ENCODE assay signal across 1 cellular context in the genomic region with DNA sequence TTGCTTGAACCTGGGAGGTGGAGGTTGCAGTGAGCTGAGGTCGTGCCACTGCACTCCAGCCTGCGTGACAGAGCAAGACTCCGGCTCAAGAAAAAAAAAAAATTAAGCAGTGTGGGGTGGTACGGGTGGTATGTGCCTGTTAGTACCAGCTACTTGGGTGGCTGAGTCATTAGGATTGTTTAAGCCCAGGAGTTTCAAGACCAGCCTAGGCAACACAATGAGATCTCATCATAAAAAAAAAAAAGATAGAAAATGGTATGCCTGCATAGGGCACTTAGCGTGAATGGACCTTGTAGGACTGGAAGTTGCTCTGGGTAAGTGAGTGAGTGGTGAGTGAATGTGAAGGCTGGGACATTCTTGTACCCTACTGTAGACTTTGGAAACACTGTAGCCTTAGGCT.
TF ChIP-seq lines count a peak whose summit lies in the region.

No MANE protein-coding gene starts in this region.

TF ChIP-seq in GM23338, 12 proteins besides CTCF, POLR2A, EP300 and RAD21 (continued from another document):
- TF ChIP-seq, protein P1, sequence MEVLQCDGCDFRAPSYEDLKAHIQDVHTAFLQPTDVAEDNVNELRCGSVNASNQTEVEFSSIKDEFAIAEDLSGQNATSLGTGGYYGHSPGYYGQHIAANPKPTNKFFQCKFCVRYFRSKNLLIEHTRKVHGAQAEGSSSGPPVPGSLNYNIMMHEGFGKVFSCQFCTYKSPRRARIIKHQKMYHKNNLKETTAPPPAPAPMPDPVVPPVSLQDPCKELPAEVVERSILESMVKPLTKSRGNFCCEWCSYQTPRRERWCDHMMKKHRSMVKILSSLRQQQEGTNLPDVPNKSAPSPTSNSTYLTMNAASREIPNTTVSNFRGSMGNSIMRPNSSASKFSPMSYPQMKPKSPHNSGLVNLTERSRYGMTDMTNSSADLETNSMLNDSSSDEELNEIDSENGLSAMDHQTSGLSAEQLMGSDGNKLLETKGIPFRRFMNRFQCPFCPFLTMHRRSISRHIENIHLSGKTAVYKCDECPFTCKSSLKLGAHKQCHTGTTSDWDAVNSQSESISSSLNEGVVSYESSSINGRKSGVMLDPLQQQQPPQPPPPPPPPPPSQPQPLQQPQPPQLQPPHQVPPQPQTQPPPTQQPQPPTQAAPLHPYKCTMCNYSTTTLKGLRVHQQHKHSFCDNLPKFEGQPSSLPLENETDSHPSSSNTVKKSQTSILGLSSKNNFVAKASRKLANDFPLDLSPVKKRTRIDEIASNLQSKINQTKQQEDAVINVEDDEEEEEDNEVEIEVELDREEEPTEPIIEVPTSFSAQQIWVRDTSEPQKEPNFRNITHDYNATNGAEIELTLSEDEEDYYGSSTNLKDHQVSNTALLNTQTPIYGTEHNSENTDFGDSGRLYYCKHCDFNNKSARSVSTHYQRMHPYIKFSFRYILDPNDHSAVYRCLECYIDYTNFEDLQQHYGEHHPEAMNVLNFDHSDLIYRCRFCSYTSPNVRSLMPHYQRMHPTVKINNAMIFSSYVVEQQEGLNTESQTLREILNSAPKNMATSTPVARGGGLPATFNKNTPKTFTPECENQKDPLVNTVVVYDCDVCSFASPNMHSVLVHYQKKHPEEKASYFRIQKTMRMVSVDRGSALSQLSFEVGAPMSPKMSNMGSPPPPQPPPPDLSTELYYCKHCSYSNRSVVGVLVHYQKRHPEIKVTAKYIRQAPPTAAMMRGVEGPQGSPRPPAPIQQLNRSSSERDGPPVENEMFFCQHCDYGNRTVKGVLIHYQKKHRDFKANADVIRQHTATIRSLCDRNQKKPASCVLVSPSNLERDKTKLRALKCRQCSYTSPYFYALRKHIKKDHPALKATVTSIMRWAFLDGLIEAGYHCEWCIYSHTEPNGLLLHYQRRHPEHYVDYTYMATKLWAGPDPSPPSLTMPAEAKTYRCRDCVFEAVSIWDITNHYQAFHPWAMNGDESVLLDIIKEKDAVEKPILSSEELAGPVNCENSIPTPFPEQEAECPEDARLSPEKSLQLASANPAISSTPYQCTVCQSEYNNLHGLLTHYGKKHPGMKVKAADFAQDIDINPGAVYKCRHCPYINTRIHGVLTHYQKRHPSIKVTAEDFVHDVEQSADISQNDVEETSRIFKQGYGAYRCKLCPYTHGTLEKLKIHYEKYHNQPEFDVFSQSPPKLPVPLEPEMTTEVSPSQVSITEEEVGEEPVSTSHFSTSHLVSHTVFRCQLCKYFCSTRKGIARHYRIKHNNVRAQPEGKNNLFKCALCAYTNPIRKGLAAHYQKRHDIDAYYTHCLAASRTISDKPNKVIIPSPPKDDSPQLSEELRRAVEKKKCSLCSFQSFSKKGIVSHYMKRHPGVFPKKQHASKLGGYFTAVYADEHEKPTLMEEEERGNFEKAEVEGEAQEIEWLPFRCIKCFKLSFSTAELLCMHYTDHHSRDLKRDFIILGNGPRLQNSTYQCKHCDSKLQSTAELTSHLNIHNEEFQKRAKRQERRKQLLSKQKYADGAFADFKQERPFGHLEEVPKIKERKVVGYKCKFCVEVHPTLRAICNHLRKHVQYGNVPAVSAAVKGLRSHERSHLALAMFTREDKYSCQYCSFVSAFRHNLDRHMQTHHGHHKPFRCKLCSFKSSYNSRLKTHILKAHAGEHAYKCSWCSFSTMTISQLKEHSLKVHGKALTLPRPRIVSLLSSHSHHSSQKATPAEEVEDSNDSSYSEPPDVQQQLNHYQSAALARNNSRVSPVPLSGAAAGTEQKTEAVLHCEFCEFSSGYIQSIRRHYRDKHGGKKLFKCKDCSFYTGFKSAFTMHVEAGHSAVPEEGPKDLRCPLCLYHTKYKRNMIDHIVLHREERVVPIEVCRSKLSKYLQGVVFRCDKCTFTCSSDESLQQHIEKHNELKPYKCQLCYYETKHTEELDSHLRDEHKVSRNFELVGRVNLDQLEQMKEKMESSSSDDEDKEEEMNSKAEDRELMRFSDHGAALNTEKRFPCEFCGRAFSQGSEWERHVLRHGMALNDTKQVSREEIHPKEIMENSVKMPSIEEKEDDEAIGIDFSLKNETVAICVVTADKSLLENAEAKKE (CRISPR knock-in tag; IDR thresholded peaks at IDR 0.05), result no peak
- TF ChIP-seq CREB1 (CRISPR knock-in tag; IDR thresholded peaks at IDR 0.05; ENCODE audit: low read depth) (no peak), ZNF114 (CRISPR knock-in tag; IDR thresholded peaks at IDR 0.05) (no peak), REST (IDR thresholded peaks at IDR 0.05; ENCODE audit: unreplicated experiment) (no peak), STAT1 (IDR thresholded peaks at IDR 0.05; ENCODE audit: unreplicated experiment) (no peak), EZH2 (IDR thresholded peaks at IDR 0.05; ENCODE audit: low read depth, unreplicated experiment) (no peak), POLR2AphosphoS5 (IDR thresholded peaks at IDR 0.05; ENCODE audit: low read depth) (no peak)
- TF ChIP-seq, protein P2, sequence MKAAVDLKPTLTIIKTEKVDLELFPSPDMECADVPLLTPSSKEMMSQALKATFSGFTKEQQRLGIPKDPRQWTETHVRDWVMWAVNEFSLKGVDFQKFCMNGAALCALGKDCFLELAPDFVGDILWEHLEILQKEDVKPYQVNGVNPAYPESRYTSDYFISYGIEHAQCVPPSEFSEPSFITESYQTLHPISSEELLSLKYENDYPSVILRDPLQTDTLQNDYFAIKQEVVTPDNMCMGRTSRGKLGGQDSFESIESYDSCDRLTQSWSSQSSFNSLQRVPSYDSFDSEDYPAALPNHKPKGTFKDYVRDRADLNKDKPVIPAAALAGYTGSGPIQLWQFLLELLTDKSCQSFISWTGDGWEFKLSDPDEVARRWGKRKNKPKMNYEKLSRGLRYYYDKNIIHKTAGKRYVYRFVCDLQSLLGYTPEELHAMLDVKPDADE (IDR thresholded peaks at IDR 0.05), result no peak
